ENCODE assay signal across 26 cellular contexts in the genomic region with DNA sequence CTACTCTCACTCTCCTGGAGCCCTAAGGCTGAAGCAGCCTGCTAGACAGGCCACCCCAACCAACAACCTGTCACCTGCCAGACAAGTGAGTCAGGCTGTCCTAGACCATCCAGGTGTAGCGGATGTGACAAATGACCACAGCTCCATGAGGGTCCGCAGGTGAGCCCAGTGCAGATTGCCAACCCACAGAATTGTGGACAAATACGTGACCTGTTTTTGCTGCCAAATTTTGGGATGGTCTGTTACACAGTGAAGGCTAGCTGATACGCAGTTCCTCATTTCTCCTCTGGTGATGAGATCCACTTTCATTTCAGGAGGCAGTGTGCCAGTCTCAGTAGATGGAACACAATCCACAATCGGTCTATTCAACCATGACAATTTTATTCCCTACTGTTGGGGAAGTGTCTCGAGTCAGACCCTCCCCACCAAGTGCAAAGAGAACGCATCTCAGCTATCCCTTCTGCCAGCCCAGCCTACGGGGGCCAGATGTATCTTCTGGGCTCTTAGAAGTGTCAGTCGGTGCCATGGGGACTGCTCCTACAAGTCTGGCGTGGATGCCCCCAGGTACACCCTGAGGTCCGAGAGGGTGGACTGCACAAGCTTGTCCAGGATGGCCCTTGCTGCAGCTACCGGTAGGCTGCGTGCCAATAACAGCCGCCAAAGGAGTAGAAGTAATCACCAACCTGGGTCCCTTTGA. TPM values are rescaled to one million over a fixed set of nuclear protein-coding genes. Genes with fewer than 3 reads are reported as not detected.
DNase-seq lines count a peak whose midpoint lies in the region; ATAC-seq, FAIRE-seq and TF ChIP-seq lines count a peak whose summit lies in the region.
"Had no signal": no experiment of that assay in that cellular context is flagged by ENCODE, and none has a peak within 500 bp of the region (broad histone marks: within the 10 kb centered on the region; RNA-seq: fewer than 3 reads in every experiment).

No MANE protein-coding gene starts in this region.

- H3K79me2 ChIP-seq in HepG2 (ENCODE audit: insufficient read depth, low read length): no peaks in the 10 kb centered on the region

- no peak overlapping the region for H3K4me3 Mint-ChIP-seq in memory B cell
- no peak overlapping the region for H3K4me3 Mint-ChIP-seq in osteocyte (ENCODE audit: unreplicated experiment)
- H3K4me3 Mint-ChIP-seq: B cell, CD14-positive monocyte, IgD-negative memory B cell had no signal

- H3K36me3 ChIP-seq in HepG2 (replicated peaks in 1 of 2; ENCODE audit: control insufficient read depth in 1 of 2, insufficient read depth in 2 of 2, low read length in 2 of 2): no peaks in the 10 kb centered on the region
- H3K36me3 ChIP-seq in right lobe of liver: no peaks in the 10 kb centered on the region
- no peaks in the 10 kb centered on the region for H3K36me3 ChIP-seq in ascending aorta
- H3K36me3 ChIP-seq: HAP-1 had no signal

- H3K9me3 ChIP-seq in HepG2 (ENCODE audit: low read length): no peaks in the 10 kb centered on the region
- no peaks in the 10 kb centered on the region for H3K9me3 ChIP-seq in right lobe of liver
- H3K9me3 ChIP-seq in ascending aorta: no peaks in the 10 kb centered on the region
- H3K9me3 ChIP-seq: HAP-1 had no signal

- H3K36me3 Mint-ChIP-seq in memory B cell (no peaks in the 10 kb centered on the region), osteocyte (ENCODE audit: unreplicated experiment) (no peaks in the 10 kb centered on the region)
- H3K36me3 Mint-ChIP-seq: CD14-positive monocyte had no signal

- ATAC-seq in HepG2: peak; percentile 16; the same call in 2 of the 3 replicates
- ATAC-seq in right lobe of liver: no peak
- peak; percentile 43 for ATAC-seq in memory B cell (ENCODE audit: low read depth)

- H3K27ac Mint-ChIP-seq in memory B cell (no peak overlapping the region), osteocyte (ENCODE audit: unreplicated experiment) (no peak overlapping the region)
- H3K27ac Mint-ChIP-seq: B cell, CD14-positive monocyte had no signal

- H3K9me3 Mint-ChIP-seq in memory B cell: no peaks in the 10 kb centered on the region
- H3K9me3 Mint-ChIP-seq in osteocyte (ENCODE audit: unreplicated experiment): no peaks in the 10 kb centered on the region
- H3K9me3 Mint-ChIP-seq: IgD-negative memory B cell had no signal

- H3K4me2 ChIP-seq in HepG2 (ENCODE audit: low read depth, low read length): no peak overlapping the region

- H3K4me1 Mint-ChIP-seq in memory B cell: no peaks in the 10 kb centered on the region
- H3K4me1 Mint-ChIP-seq in osteocyte (ENCODE audit: unreplicated experiment): peaks cover 4% of the 10 kb centered on the region
- H3K4me1 Mint-ChIP-seq: B cell, CD14-positive monocyte had no signal

- no peak for TF ChIP-seq RAD21 in HepG2 (CRISPR knock-in tag; IDR thresholded peaks at IDR 0.05)

- intact Hi-C loops in HepG2 (cut with micrococcal nuclease; ENCODE audit: unreplicated experiment) (no loop called here), right lobe of liver (cut with DNase I) (no loop called here), ascending aorta (cut with DNase I) (no loop called here)

- CTCF ChIA-PET in HepG2 (lab: Yijun Ruan, JAX; ENCODE audit: low intra/inter-chr PET ratio, low total read pairs): no interaction called here

- no peak overlapping the region for H2AFZ ChIP-seq in HepG2 (ENCODE audit: low read length)
- H2AFZ ChIP-seq: GM23248 had no signal

- TF ChIP-seq CTCF in HepG2 (CRISPR knock-in tag; IDR thresholded peaks at IDR 0.05) (no peak), right lobe of liver (IDR thresholded peaks at IDR 0.05) (no peak), ascending aorta (IDR thresholded peaks at IDR 0.05) (no peak), osteocyte (IDR thresholded peaks at IDR 0.05) (no peak)

- no peak for TF ChIP-seq EP300 in HepG2 (IDR thresholded peaks at IDR 0.05; ENCODE audit: low read depth in 2 of 2, low read length in 2 of 2)
- no peak for TF ChIP-seq EP300 in HepG2 (CRISPR knock-in tag; IDR thresholded peaks at IDR 0.05; ENCODE audit: borderline replicate concordance)

- H3K27ac ChIP-seq in HepG2 (ENCODE audit: extremely low read length, insufficient read depth, low read length): no peak overlapping the region
- H3K27ac ChIP-seq in right lobe of liver: no peak overlapping the region
- H3K27ac ChIP-seq in ascending aorta: no peak overlapping the region
- H3K27ac ChIP-seq: GM23248 had no signal

- TF ChIP-seq POLR2A in HepG2 (IDR thresholded peaks at IDR 0.05; ENCODE audit: insufficient read depth in 1 of 2, low read depth in 2 of 2, low read length in 2 of 2) (no peak), right lobe of liver (IDR thresholded peaks at IDR 0.05) (no peak)

- H3K27me3 Mint-ChIP-seq in memory B cell (peaks cover 5% of the 10 kb centered on the region), osteocyte (ENCODE audit: unreplicated experiment) (peaks cover 26% of the 10 kb centered on the region)

- in situ Hi-C loops in HepG2 (cut with HindIII; ENCODE audit: extremely low pct_ligation_motif_present, low pct_unique_long_range_greater_than_20kb): no loop called here

- H3K4me1 ChIP-seq in HepG2 (ENCODE audit: insufficient read depth, low read length): peaks cover 32% of the 10 kb centered on the region
- no peaks in the 10 kb centered on the region for H3K4me1 ChIP-seq in right lobe of liver
- H3K4me1 ChIP-seq in ascending aorta: no peaks in the 10 kb centered on the region

- DNase-seq in HepG2 (ENCODE audit: low spot score) (no peak), right lobe of liver (no peak), RPMI8226 (peak; percentile 77), memory B cell (ENCODE audit: low spot score in 2 of 2) (no peak), ascending aorta (ENCODE audit: low spot score in 2 of 2) (no peak), osteocyte (ENCODE audit: extremely low spot score, unreplicated experiment) (no peak)
- DNase-seq in activated T-cell treated with anti-CD3 and anti-CD28 coated beads, Interleukin-2, amount 50 U/mL, for 1 hour: no peak
- DNase-seq: EL, GF-D8, GM23248, Karpas-422, NCI-H1417, NCI-H187, NCI-H446, NCI-H526, OCI-M1, Right ventricle myocardium superior had no signal

- WGBS in HepG2 (ENCODE audit: low lambda C conversion rate): 15% methylated on average over 6 of the region's 14 CpGs
- WGBS in right lobe of liver (ENCODE audit: insufficient coverage, low coverage, low lambda C conversion rate, missing lambda C conversion rate): 78% methylated on average over 5 of the region's 14 CpGs

- BruUV-seq in HepG2 (replicated peaks; lab: Mats Ljungman, UMichigan): no TSS peak

- H3K4me3 ChIP-seq in HepG2 (replicated peaks in 1 of 3; ENCODE audit: insufficient read depth in 1 of 3, low read depth in 2 of 3, low read length in 3 of 3) (no peak overlapping the region), right lobe of liver (no peak overlapping the region), ascending aorta (no peak overlapping the region)
- H3K4me3 ChIP-seq: GM23248, HAP-1 had no signal

- POLR2A ChIA-PET in HepG2 (lab: Yijun Ruan, JAX): no interaction called here

- FAIRE-seq in HepG2 (lab: Jason Lieb, UNC): no peak
- FAIRE-seq: A204.1, HTR-8/SVneo, RCC 7860 had no signal

- H3K27me3 ChIP-seq in HepG2 (ENCODE audit: control insufficient read depth in 1 of 2, insufficient read depth in 2 of 2, low read length in 2 of 2) (peaks cover 4 to 26% of the 10 kb centered on the region in 2 experiments; a peak in 3 of 5 replicates), right lobe of liver (no peaks in the 10 kb centered on the region), ascending aorta (no peaks in the 10 kb centered on the region)

- no peak overlapping the region for H3K9ac ChIP-seq in HepG2 (ENCODE audit: insufficient read depth, low read depth, low read length)
- H3K9ac ChIP-seq: GM23248 had no signal

- H4K20me1 ChIP-seq in HepG2 (ENCODE audit: insufficient read depth, low read length): no peaks in the 10 kb centered on the region

RNA-seq across cellular contexts. Expression of gene SSU72, which starts 8.5 kb away (rescaled TPM):
- total RNA-seq in HepG2 (2016; rRNA removed; fragmentation: Illumina TruSeq; extraction: Trizol) (63.5 and 67.1 TPM in 2 replicates), right lobe of liver (10 to 100 TPM; 46.6 to 72.6 (median 63.8) TPM), ascending aorta (50.1 TPM), osteocyte (117 and 121 TPM in 2 replicates)
- total RNA-seq in HepG2 (2016; cell fraction: cytosol; rRNA removed; fragmentation: Illumina TruSeq; extraction: Trizol; ENCODE audit: low read depth): 174 and 181 TPM in 2 replicates
- 55.4 and 71.0 TPM in 2 replicates for total RNA-seq in HepG2 (2016; cell fraction: insoluble cytoplasmic fraction; rRNA removed; fragmentation: Illumina TruSeq; extraction: Trizol)
- 205 and 206 TPM in 2 replicates for total RNA-seq in HepG2 (2016; cell fraction: membrane; rRNA removed; fragmentation: Illumina TruSeq; extraction: Trizol)
- 33.8 and 37.5 TPM in 2 replicates for total RNA-seq in HepG2 (2016; cell fraction: nucleus; rRNA removed; fragmentation: Illumina TruSeq; extraction: Trizol)
- polyA plus RNA-seq in HepG2 (2011; rRNA removed): 41.7 and 42.8 TPM in 2 replicates
- polyA plus RNA-seq in HepG2 (2011; cell fraction: cytosol; rRNA removed): 46.2 and 47.3 TPM in 2 replicates
- polyA plus RNA-seq in HepG2 (2011; cell fraction: nucleus; rRNA removed): 54.5 and 58.4 TPM in 2 replicates
- polyA plus RNA-seq in HepG2 (2012): 78.4 and 81.7 TPM in 2 replicates
- polyA plus RNA-seq in HepG2 (2016; cell fraction: cytosol; fragmentation: Illumina TruSeq; extraction: Trizol; ENCODE audit: low read depth): 402 and 408 TPM in 2 replicates
- polyA plus RNA-seq in HepG2 (2016; cell fraction: insoluble cytoplasmic fraction; fragmentation: Illumina TruSeq; extraction: Trizol; ENCODE audit: low read depth): 95.7 and 105 TPM in 2 replicates
- polyA plus RNA-seq in HepG2 (2016; cell fraction: membrane; fragmentation: Illumina TruSeq; extraction: Trizol; ENCODE audit: low read depth): 348 and 359 TPM in 2 replicates
- 88.7 and 92.0 TPM in 2 replicates for polyA plus RNA-seq in HepG2 (2016; cell fraction: nucleus; fragmentation: Illumina TruSeq; extraction: Trizol; ENCODE audit: insufficient read depth, low read depth)
- 60.1 and 74.5 TPM in 2 replicates for polyA minus RNA-seq in HepG2 (2011; rRNA and poly(A)+ RNA removed; ENCODE audit: low replicate concordance)
- polyA minus RNA-seq in HepG2 (2011; cell fraction: cytosol; rRNA and poly(A)+ RNA removed): 44.8 and 47.0 TPM in 2 replicates
- polyA minus RNA-seq in HepG2 (2011; cell fraction: nucleus; rRNA and poly(A)+ RNA removed): 35.7 and 37.5 TPM in 2 replicates

RNA-seq across cellular contexts. Expression of gene FNDC10, which starts 16.8 kb away (rescaled TPM):
- total RNA-seq in HepG2 (2016; rRNA removed; fragmentation: Illumina TruSeq; extraction: Trizol) (2.0 and 2.5 TPM in 2 replicates), right lobe of liver (1 to 10 TPM in 1 of 6 experiments, under 1 TPM in 5; 0.09 to 1.6 (median 0.46) TPM), ascending aorta (1.8 TPM), osteocyte (25.6 and 28.0 TPM in 2 replicates)
- total RNA-seq in HepG2 (2016; cell fraction: cytosol; rRNA removed; fragmentation: Illumina TruSeq; extraction: Trizol; ENCODE audit: low read depth): 6.6 and 6.8 TPM in 2 replicates
- total RNA-seq in HepG2 (2016; cell fraction: insoluble cytoplasmic fraction; rRNA removed; fragmentation: Illumina TruSeq; extraction: Trizol): 2.4 and 2.8 TPM in 2 replicates
- total RNA-seq in HepG2 (2016; cell fraction: membrane; rRNA removed; fragmentation: Illumina TruSeq; extraction: Trizol): 10.4 and 11.3 TPM in 2 replicates
- total RNA-seq in HepG2 (2016; cell fraction: nucleus; rRNA removed; fragmentation: Illumina TruSeq; extraction: Trizol): 1.1 and 1.3 TPM in 2 replicates
- polyA plus RNA-seq in HepG2 (2011; rRNA removed): 2.2 and 3.1 TPM in 2 replicates
- polyA plus RNA-seq in HepG2 (2011; cell fraction: cytosol; rRNA removed): 2.6 and 5.4 TPM in 2 replicates
- polyA plus RNA-seq in HepG2 (2011; cell fraction: nucleus; rRNA removed): 3.9 and 4.3 TPM in 2 replicates
- polyA plus RNA-seq in HepG2 (2012): 4.0 and 4.3 TPM in 2 replicates
- polyA plus RNA-seq in HepG2 (2016; cell fraction: cytosol; fragmentation: Illumina TruSeq; extraction: Trizol; ENCODE audit: low read depth): 20.0 and 21.4 TPM in 2 replicates
- polyA plus RNA-seq in HepG2 (2016; cell fraction: insoluble cytoplasmic fraction; fragmentation: Illumina TruSeq; extraction: Trizol; ENCODE audit: low read depth): 5.1 and 6.0 TPM in 2 replicates
- 21.7 and 28.5 TPM in 2 replicates for polyA plus RNA-seq in HepG2 (2016; cell fraction: membrane; fragmentation: Illumina TruSeq; extraction: Trizol; ENCODE audit: low read depth)
- 4.3 and 4.8 TPM in 2 replicates for polyA plus RNA-seq in HepG2 (2016; cell fraction: nucleus; fragmentation: Illumina TruSeq; extraction: Trizol; ENCODE audit: insufficient read depth, low read depth)
- polyA minus RNA-seq in HepG2 (2011; rRNA and poly(A)+ RNA removed; ENCODE audit: low replicate concordance): 4.9 TPM in 1 of 2 replicates, not detected in the other
- 4.0 and 4.4 TPM in 2 replicates for polyA minus RNA-seq in HepG2 (2011; cell fraction: cytosol; rRNA and poly(A)+ RNA removed)
- 0.64 and 1.1 TPM in 2 replicates for polyA minus RNA-seq in HepG2 (2011; cell fraction: nucleus; rRNA and poly(A)+ RNA removed)
- polyA plus RNA-seq: IgD-negative memory B cell had no signal

RNA-seq across cellular contexts. Expression of gene MIB2, which starts 32.2 kb away (rescaled TPM):
- total RNA-seq in HepG2 (2016; rRNA removed; fragmentation: Illumina TruSeq; extraction: Trizol) (10.3 and 30.4 TPM in 2 replicates), right lobe of liver (10 to 100 TPM; 20.7 to 38.5 (median 33.9) TPM), ascending aorta (96.9 TPM), osteocyte (105 and 108 TPM in 2 replicates)
- 16.4 and 16.7 TPM in 2 replicates for total RNA-seq in HepG2 (2016; cell fraction: cytosol; rRNA removed; fragmentation: Illumina TruSeq; extraction: Trizol; ENCODE audit: low read depth)
- 9.2 and 32.3 TPM in 2 replicates for total RNA-seq in HepG2 (2016; cell fraction: insoluble cytoplasmic fraction; rRNA removed; fragmentation: Illumina TruSeq; extraction: Trizol)
- 20.6 and 22.6 TPM in 2 replicates for total RNA-seq in HepG2 (2016; cell fraction: membrane; rRNA removed; fragmentation: Illumina TruSeq; extraction: Trizol)
- 24.1 and 25.9 TPM in 2 replicates for total RNA-seq in HepG2 (2016; cell fraction: nucleus; rRNA removed; fragmentation: Illumina TruSeq; extraction: Trizol)
- 19.9 and 31.3 TPM in 2 replicates for polyA plus RNA-seq in HepG2 (2011; rRNA removed)
- polyA plus RNA-seq in HepG2 (2011; cell fraction: cytosol; rRNA removed): 12.2 and 30.4 TPM in 2 replicates
- polyA plus RNA-seq in HepG2 (2011; cell fraction: nucleus; rRNA removed): 421 and 707 TPM in 2 replicates
- polyA plus RNA-seq in HepG2 (2012): 16.8 and 35.3 TPM in 2 replicates
- polyA plus RNA-seq in HepG2 (2016; cell fraction: cytosol; fragmentation: Illumina TruSeq; extraction: Trizol; ENCODE audit: low read depth): 15.5 and 15.9 TPM in 2 replicates
- polyA plus RNA-seq in HepG2 (2016; cell fraction: insoluble cytoplasmic fraction; fragmentation: Illumina TruSeq; extraction: Trizol; ENCODE audit: low read depth): 9.4 and 11.7 TPM in 2 replicates
- 14.1 and 15.4 TPM in 2 replicates for polyA plus RNA-seq in HepG2 (2016; cell fraction: membrane; fragmentation: Illumina TruSeq; extraction: Trizol; ENCODE audit: low read depth)
- polyA plus RNA-seq in HepG2 (2016; cell fraction: nucleus; fragmentation: Illumina TruSeq; extraction: Trizol; ENCODE audit: insufficient read depth, low read depth): 59.2 and 75.4 TPM in 2 replicates
- polyA minus RNA-seq in HepG2 (2011; rRNA and poly(A)+ RNA removed; ENCODE audit: low replicate concordance): 24.6 and 100 TPM in 2 replicates
- polyA minus RNA-seq in HepG2 (2011; cell fraction: cytosol; rRNA and poly(A)+ RNA removed): 27.4 and 28.8 TPM in 2 replicates
- polyA minus RNA-seq in HepG2 (2011; cell fraction: nucleus; rRNA and poly(A)+ RNA removed): 51.5 and 62.8 TPM in 2 replicates

RNA-seq across cellular contexts. Expression of gene TMEM240, which starts 42.7 kb away (rescaled TPM):
- total RNA-seq in HepG2 (2016; rRNA removed; fragmentation: Illumina TruSeq; extraction: Trizol) (not detected in 2 replicates), right lobe of liver (under 1 TPM in 1 of 6 experiments, not detected in 5; 0.40 TPM), ascending aorta (not detected), osteocyte (12.4 and 16.6 TPM in 2 replicates)
- total RNA-seq in HepG2 (2016; cell fraction: cytosol; rRNA removed; fragmentation: Illumina TruSeq; extraction: Trizol; ENCODE audit: low read depth): not detected in 2 replicates
- total RNA-seq in HepG2 (2016; cell fraction: insoluble cytoplasmic fraction; rRNA removed; fragmentation: Illumina TruSeq; extraction: Trizol): not detected in 2 replicates
- not detected in 2 replicates for total RNA-seq in HepG2 (2016; cell fraction: membrane; rRNA removed; fragmentation: Illumina TruSeq; extraction: Trizol)
- total RNA-seq in HepG2 (2016; cell fraction: nucleus; rRNA removed; fragmentation: Illumina TruSeq; extraction: Trizol): not detected in 2 replicates
- 0.17 and 0.21 TPM in 2 replicates for polyA plus RNA-seq in HepG2 (2011; rRNA removed)
- 0.17 TPM in 1 of 2 replicates, not detected in the other for polyA plus RNA-seq in HepG2 (2011; cell fraction: cytosol; rRNA removed)
- 3.9 and 4.5 TPM in 2 replicates for polyA plus RNA-seq in HepG2 (2011; cell fraction: nucleus; rRNA removed)
- 0.58 and 1.1 TPM in 2 replicates for polyA plus RNA-seq in HepG2 (2012)
- polyA plus RNA-seq in HepG2 (2016; cell fraction: cytosol; fragmentation: Illumina TruSeq; extraction: Trizol; ENCODE audit: low read depth): not detected in 2 replicates
- 0.34 TPM in 1 of 2 replicates, not detected in the other for polyA plus RNA-seq in HepG2 (2016; cell fraction: insoluble cytoplasmic fraction; fragmentation: Illumina TruSeq; extraction: Trizol; ENCODE audit: low read depth)
- polyA plus RNA-seq in HepG2 (2016; cell fraction: membrane; fragmentation: Illumina TruSeq; extraction: Trizol; ENCODE audit: low read depth): not detected in 2 replicates
- polyA plus RNA-seq in HepG2 (2016; cell fraction: nucleus; fragmentation: Illumina TruSeq; extraction: Trizol; ENCODE audit: insufficient read depth, low read depth): 0.90 TPM in 1 of 2 replicates, not detected in the other
- polyA minus RNA-seq in HepG2 (2011; rRNA and poly(A)+ RNA removed; ENCODE audit: low replicate concordance): not detected in 2 replicates
- polyA minus RNA-seq in HepG2 (2011; cell fraction: cytosol; rRNA and poly(A)+ RNA removed): not detected in 2 replicates
- not detected in 2 replicates for polyA minus RNA-seq in HepG2 (2011; cell fraction: nucleus; rRNA and poly(A)+ RNA removed)
- polyA plus RNA-seq: CD14-positive monocyte, IgD-negative memory B cell had no signal

RNA-seq across cellular contexts. Expression of gene MMP23B, which starts 48.9 kb away (rescaled TPM):
- total RNA-seq in HepG2 (2016; rRNA removed; fragmentation: Illumina TruSeq; extraction: Trizol) (0.75 and 1.0 TPM in 2 replicates), right lobe of liver (1 to 10 TPM in 5 of 6 experiments, under 1 TPM in 1; 0.75 to 4.0 (median 2.3) TPM), ascending aorta (71.3 TPM), osteocyte (4.8 and 8.5 TPM in 2 replicates)
- total RNA-seq in HepG2 (2016; cell fraction: cytosol; rRNA removed; fragmentation: Illumina TruSeq; extraction: Trizol; ENCODE audit: low read depth): 1.0 and 1.4 TPM in 2 replicates
- 0.46 and 1.8 TPM in 2 replicates for total RNA-seq in HepG2 (2016; cell fraction: insoluble cytoplasmic fraction; rRNA removed; fragmentation: Illumina TruSeq; extraction: Trizol)
- 1.1 and 1.5 TPM in 2 replicates for total RNA-seq in HepG2 (2016; cell fraction: membrane; rRNA removed; fragmentation: Illumina TruSeq; extraction: Trizol)
- total RNA-seq in HepG2 (2016; cell fraction: nucleus; rRNA removed; fragmentation: Illumina TruSeq; extraction: Trizol): 2.1 and 2.7 TPM in 2 replicates
- polyA plus RNA-seq in HepG2 (2011; rRNA removed): 0.61 and 2.0 TPM in 2 replicates
- polyA plus RNA-seq in HepG2 (2011; cell fraction: cytosol; rRNA removed): 0.92 and 1.5 TPM in 2 replicates
- 16.7 and 18.0 TPM in 2 replicates for polyA plus RNA-seq in HepG2 (2011; cell fraction: nucleus; rRNA removed)
- 0.85 and 1.5 TPM in 2 replicates for polyA plus RNA-seq in HepG2 (2012)
- polyA plus RNA-seq in HepG2 (2016; cell fraction: cytosol; fragmentation: Illumina TruSeq; extraction: Trizol; ENCODE audit: low read depth): 0.46 and 1.3 TPM in 2 replicates
- polyA plus RNA-seq in HepG2 (2016; cell fraction: insoluble cytoplasmic fraction; fragmentation: Illumina TruSeq; extraction: Trizol; ENCODE audit: low read depth): 0.38 and 0.46 TPM in 2 replicates
- 0.78 and 1.4 TPM in 2 replicates for polyA plus RNA-seq in HepG2 (2016; cell fraction: membrane; fragmentation: Illumina TruSeq; extraction: Trizol; ENCODE audit: low read depth)
- 0.47 and 1.1 TPM in 2 replicates for polyA plus RNA-seq in HepG2 (2016; cell fraction: nucleus; fragmentation: Illumina TruSeq; extraction: Trizol; ENCODE audit: insufficient read depth, low read depth)
- 0.54 and 0.75 TPM in 2 replicates for polyA minus RNA-seq in HepG2 (2011; rRNA and poly(A)+ RNA removed; ENCODE audit: low replicate concordance)
- polyA minus RNA-seq in HepG2 (2011; cell fraction: cytosol; rRNA and poly(A)+ RNA removed): 0.79 TPM in 1 of 2 replicates, not detected in the other
- polyA minus RNA-seq in HepG2 (2011; cell fraction: nucleus; rRNA and poly(A)+ RNA removed): 0.77 and 1.4 TPM in 2 replicates
- total RNA-seq: GM23248, M059J, SK-MEL-5 had no signal

Comparison
In these comparisons a context has a peak if more than half of its experiments do, and no peak if none do; other contexts are left out.
1. ATAC-seq: peak in HepG2 (single experiment) and memory B cell (single experiment); none in right lobe of liver (0 of 4).